Comparison of ENCODE assay signal across 19 cellular contexts in genomic region chr10:121179006-121179405, GRCh38.
A peak's percentile ranks its signal among the peaks of the same experiment; 100 is the strongest.
DNase-seq lines count a peak whose midpoint lies in the region; ATAC-seq, FAIRE-seq and TF ChIP-seq lines count a peak whose summit lies in the region.
"Had no signal": no experiment of that assay in that cellular context is flagged by ENCODE, and none has a peak within 500 bp of the region (broad histone marks: within the 10 kb centered on the region; RNA-seq: fewer than 3 reads in every experiment).

No MANE protein-coding gene starts in this region.

- no TSS peak for BruUV-seq in MCF 10A (replicated peaks; lab: Mats Ljungman, UMichigan)

- no peaks in the 10 kb centered on the region for H3K9me3 ChIP-seq in breast epithelium
- H3K9me3 ChIP-seq in esophagus muscularis mucosa, result no peaks in the 10 kb centered on the region
- no peaks in the 10 kb centered on the region for H3K9me3 ChIP-seq in neural progenitor cell (ENCODE audit: low read depth)
- no peaks in the 10 kb centered on the region for H3K9me3 ChIP-seq in kidney (ENCODE audit: control insufficient read depth in 1 of 2, low read length in 2 of 2)
- H3K9me3 ChIP-seq: BLaER1 treated with 17β-estradiol and CSF1 and Interleukin-3, amounts not matched to agents 10 nM and 100 nM; HAP-1 had no signal

- TF ChIP-seq POLR2A in breast epithelium (IDR thresholded peaks at IDR 0.05) (no peak), esophagus muscularis mucosa (IDR thresholded peaks at IDR 0.05; ENCODE audit: low read depth) (no peak)

- no peaks in the 10 kb centered on the region for H4K20me1 ChIP-seq in neural progenitor cell (ENCODE audit: low read depth)
- H4K20me1 ChIP-seq: BLaER1 treated with 17β-estradiol and CSF1 and Interleukin-3, amounts not matched to agents 10 nM and 100 nM had no signal

- H3K4me3 Mint-ChIP-seq in MCF 10A (ENCODE audit: unreplicated experiment), result no peak overlapping the region
- no peak overlapping the region for H3K4me3 Mint-ChIP-seq in neural progenitor cell
- H3K4me3 Mint-ChIP-seq: B cell; CD8-positive, alpha-beta T cell had no signal

- ATAC-seq in GM19395 (IDR thresholded peaks at IDR 0.05; ENCODE audit: unreplicated experiment) (no peak), GM18861 (IDR thresholded peaks at IDR 0.05; ENCODE audit: unreplicated experiment) (no peak)
- ATAC-seq: CD8-positive, alpha-beta T cell; GM12878 had no signal

- peaks cover 7% of the 10 kb centered on the region for H3F3A ChIP-seq in neural progenitor cell (ENCODE audit: low read depth)

- WGBS in esophagus muscularis mucosa, result 23% methylated on average over 1 of the region's 1 CpG

- H3K4me3 ChIP-seq in breast epithelium (no peak overlapping the region), esophagus muscularis mucosa (no peak overlapping the region), neural progenitor cell (no peak overlapping the region), kidney (ENCODE audit: low read length in 2 of 2) (no peak overlapping the region)
- H3K4me3 ChIP-seq: BLaER1 treated with 17β-estradiol and CSF1 and Interleukin-3, amounts not matched to agents 10 nM and 100 nM; GM12878; GM23248; HAP-1 had no signal

- no peak for TF ChIP-seq EP300 in esophagus muscularis mucosa (IDR thresholded peaks at IDR 0.05)

- no peaks in the 10 kb centered on the region for H3K79me2 ChIP-seq in neural progenitor cell (ENCODE audit: low read depth)

- H3K27ac ChIP-seq in breast epithelium (no peak overlapping the region), esophagus muscularis mucosa (replicated peaks in 1 of 4) (peak overlapping the region in 3 of 4 donors; percentile 0 to 40 (median 14)), neural progenitor cell (no peak overlapping the region), kidney (ENCODE audit: low read depth in 2 of 2, low read length in 2 of 2) (no peak overlapping the region)
- H3K27ac ChIP-seq: BLaER1 treated with 17β-estradiol and CSF1 and Interleukin-3, amounts not matched to agents 10 nM and 100 nM; GM23248 had no signal

- FAIRE-seq in kidney (lab: Jason Lieb, UNC), result no peak
- FAIRE-seq: GM12878 had no signal

- H3K9me3 Mint-ChIP-seq in MCF 10A (ENCODE audit: unreplicated experiment) (no peaks in the 10 kb centered on the region), neural progenitor cell (no peaks in the 10 kb centered on the region)

- H2AFZ ChIP-seq in neural progenitor cell (replicated peaks), result peak overlapping the region; percentile 11
- H2AFZ ChIP-seq: GM23248 had no signal

- H3K27me3 Mint-ChIP-seq in MCF 10A (ENCODE audit: insufficient read depth, unreplicated experiment) (no peaks in the 10 kb centered on the region), neural progenitor cell (ENCODE audit: insufficient read depth, low read depth) (no peaks in the 10 kb centered on the region)
- H3K27me3 Mint-ChIP-seq: B cell had no signal

- CTCF ChIA-PET in MCF 10A (lab: Yijun Ruan, JAX), result interaction anchor here (1.0 kb wide), 1 partner anchor 53 kb away, joined by 3 read pairs; no protein-coding TSS in a partner anchor

- H3K9ac ChIP-seq in neural progenitor cell, result no peak overlapping the region
- H3K9ac ChIP-seq in kidney (ENCODE audit: low read length in 2 of 2), result no peak overlapping the region
- H3K9ac ChIP-seq: BLaER1 treated with 17β-estradiol and CSF1 and Interleukin-3, amounts not matched to agents 10 nM and 100 nM; GM23248 had no signal

- no peaks in the 10 kb centered on the region for H3K36me3 Mint-ChIP-seq in MCF 10A (ENCODE audit: insufficient read depth, unreplicated experiment)
- no peaks in the 10 kb centered on the region for H3K36me3 Mint-ChIP-seq in neural progenitor cell
- H3K36me3 Mint-ChIP-seq: CD8-positive, alpha-beta T cell had no signal

- POLR2A ChIA-PET in MCF 10A (lab: Yijun Ruan, JAX), result interaction anchor here (1.0 to 2.2 kb wide), 7 partner anchors 9 to 239 kb away, joined by 3 to 11 read pairs (median 5); no protein-coding TSS in a partner anchor

- no peak overlapping the region for H3K4me2 ChIP-seq in neural progenitor cell
- H3K4me2 ChIP-seq: BLaER1 treated with 17β-estradiol and CSF1 and Interleukin-3, amounts not matched to agents 10 nM and 100 nM had no signal

- no peak overlapping the region for H3K27ac Mint-ChIP-seq in MCF 10A (ENCODE audit: low read depth, unreplicated experiment)
- no peak overlapping the region for H3K27ac Mint-ChIP-seq in neural progenitor cell
- H3K27ac Mint-ChIP-seq: B cell; CD8-positive, alpha-beta T cell had no signal

- H3K4me1 Mint-ChIP-seq in MCF 10A (ENCODE audit: insufficient read depth, unreplicated experiment), result peaks cover 11% of the 10 kb centered on the region
- H3K4me1 Mint-ChIP-seq in neural progenitor cell, result no peaks in the 10 kb centered on the region
- H3K4me1 Mint-ChIP-seq: B cell had no signal

- intact Hi-C loops in MCF 10A (cut with micrococcal nuclease), result loop anchor here (10.0 kb wide), 1 partner anchor 224 kb away; no protein-coding TSS in a partner anchor
- intact Hi-C loops in breast epithelium (cut with DNase I; ENCODE audit: low total_unique reads), result no loop called here
- intact Hi-C loops in esophagus muscularis mucosa (cut with DNase I), result loop anchor here (10.0 kb wide), 1 partner anchor 426 kb away; no protein-coding TSS in a partner anchor
- intact Hi-C loops in kidney (cut with DNase I), result no loop called here

- H3K36me3 ChIP-seq in breast epithelium, result no peaks in the 10 kb centered on the region
- H3K36me3 ChIP-seq in esophagus muscularis mucosa, result no peaks in the 10 kb centered on the region
- no peaks in the 10 kb centered on the region for H3K36me3 ChIP-seq in neural progenitor cell
- H3K36me3 ChIP-seq in kidney (ENCODE audit: control insufficient read depth in 1 of 2, insufficient read depth in 2 of 2, low read length in 2 of 2), result no peaks in the 10 kb centered on the region
- H3K36me3 ChIP-seq: BLaER1 treated with 17β-estradiol and CSF1 and Interleukin-3, amounts not matched to agents 10 nM and 100 nM; HAP-1 had no signal

- H3K27me3 ChIP-seq in breast epithelium (no peaks in the 10 kb centered on the region), esophagus muscularis mucosa (no peaks in the 10 kb centered on the region), neural progenitor cell (no peaks in the 10 kb centered on the region)
- H3K27me3 ChIP-seq: BLaER1 treated with 17β-estradiol and CSF1 and Interleukin-3, amounts not matched to agents 10 nM and 100 nM had no signal

- peak; percentile 61 for DNase-seq in MCF 10A (ENCODE audit: unreplicated experiment)
- DNase-seq in breast epithelium (ENCODE audit: low spot score in 2 of 2), result no peak
- DNase-seq in esophagus muscularis mucosa (ENCODE audit: extremely low spot score), result no peak
- no peak for DNase-seq in neural progenitor cell (ENCODE audit: low spot score)
- no peak for DNase-seq in kidney
- DNase-seq: 8988T; CD8-positive, alpha-beta T cell; COR-L47; DMS 273 treated with DMSO at 0.1 percent for 48 hours; DMS53; DND-41; EL; GM23248 had no signal

- H3K4me1 ChIP-seq in breast epithelium (no peaks in the 10 kb centered on the region), esophagus muscularis mucosa (peaks cover 0 to 38% (median 29%) of the 10 kb centered on the region in 4 donors), neural progenitor cell (no peaks in the 10 kb centered on the region), kidney (ENCODE audit: control insufficient read depth in 1 of 2, insufficient read depth in 1 of 2, low read depth in 1 of 2, low read length in 2 of 2) (no peaks in the 10 kb centered on the region)
- H3K4me1 ChIP-seq: BLaER1 treated with 17β-estradiol and CSF1 and Interleukin-3, amounts not matched to agents 10 nM and 100 nM; HAP-1 had no signal

- TF ChIP-seq CTCF in MCF 10A (IDR thresholded peaks at IDR 0.05; ENCODE audit: unreplicated experiment), result no peak
- no peak for TF ChIP-seq CTCF in breast epithelium (IDR thresholded peaks at IDR 0.05)
- no peak for TF ChIP-seq CTCF in esophagus muscularis mucosa (IDR thresholded peaks at IDR 0.05)
- no peak for TF ChIP-seq CTCF in neural progenitor cell (IDR thresholded peaks at IDR 0.05)
- no peak for TF ChIP-seq CTCF in kidney (IDR thresholded peaks at IDR 0.05; ENCODE audit: borderline replicate concordance, extremely low read depth, insufficient read depth)

Comparison
In these comparisons a context has a peak if more than half of its experiments do, and no peak if none do; other contexts are left out.
1. intact Hi-C loops: an anchor here in MCF 10A (10.0 kb wide) and esophagus muscularis mucosa (10.0 kb wide); none called in breast epithelium and kidney.
2. H3K27ac ChIP-seq: peak in esophagus muscularis mucosa (3 of 4); none in breast epithelium (0 of 2), neural progenitor cell (single experiment) and kidney (0 of 2).